ENCODE assay signal across 8 cellular contexts in the genomic region with DNA sequence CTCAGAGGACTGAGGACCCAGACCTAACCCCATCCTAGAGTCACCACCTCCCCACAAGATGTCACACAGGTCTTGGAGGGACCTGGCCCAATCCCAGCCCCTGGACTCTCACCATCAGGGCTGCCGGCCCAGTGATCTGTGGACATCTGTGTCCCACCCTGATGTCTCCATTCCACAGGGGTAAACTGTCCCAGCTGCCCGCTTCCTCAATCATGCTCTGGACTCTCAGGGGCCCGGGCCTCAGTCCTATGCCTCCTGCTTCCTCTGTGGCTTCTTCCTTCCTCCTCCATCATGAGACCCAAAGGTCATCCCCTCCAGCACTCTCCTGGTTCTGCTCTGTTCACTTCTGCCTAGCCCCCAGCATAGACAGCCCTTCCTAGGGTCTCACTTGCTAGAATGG. TPM values are rescaled to one million over a fixed set of nuclear protein-coding genes. Genes with fewer than 3 reads are reported as not detected.
DNase-seq lines count a peak whose midpoint lies in the region; ATAC-seq lines count a peak whose summit lies in the region.

No MANE protein-coding gene starts in this region.

- no peaks in the 10 kb centered on the region for H3K9me3 Mint-ChIP-seq in T-helper 1 cell treated with Interleukin-12 subunit alpha and Interleukin-12 subunit beta and Interleukin-4 antibody, amounts not matched to agents 30 μg/mL and 1 μg/mL, for 36 hours
- no peaks in the 10 kb centered on the region for H3K9me3 Mint-ChIP-seq in activated naive CD8-positive, alpha-beta T cell (ENCODE audit: low read depth)
- peaks cover 0 to under 1% (median 0%) of the 10 kb centered on the region in 6 donors for H3K9me3 Mint-ChIP-seq in immature natural killer cell

- no peaks in the 10 kb centered on the region for H3K27me3 Mint-ChIP-seq in T-helper 1 cell treated with Interleukin-12 subunit alpha and Interleukin-12 subunit beta and Interleukin-4 antibody, amounts not matched to agents 30 μg/mL and 1 μg/mL, for 36 hours (ENCODE audit: low read depth)
- H3K27me3 Mint-ChIP-seq in activated naive CD8-positive, alpha-beta T cell, result no peaks in the 10 kb centered on the region
- peaks cover 18 to 31% (median 27%) of the 10 kb centered on the region in 3 donors for H3K27me3 Mint-ChIP-seq in immature natural killer cell (ENCODE audit: low read depth in 3 of 3)

- DNase-seq in T-helper 1 cell (no peak), immature natural killer cell (no peak), activated gamma-delta T cell treated with Interleukin-2 at 50 U/mL for 16 hours (no peak), NCI-H1048 (lab: John Stamatoyannopoulos, UW) (no peak)

- peaks cover 40% of the 10 kb centered on the region for H3K4me1 Mint-ChIP-seq in T-helper 1 cell treated with Interleukin-12 subunit alpha and Interleukin-12 subunit beta and Interleukin-4 antibody, amounts not matched to agents 30 μg/mL and 1 μg/mL, for 36 hours (ENCODE audit: low read depth)
- peaks cover 54% of the 10 kb centered on the region for H3K4me1 Mint-ChIP-seq in activated naive CD8-positive, alpha-beta T cell (ENCODE audit: low read depth)
- peaks cover 87 to 89% of the 10 kb centered on the region in 2 donors for H3K4me1 Mint-ChIP-seq in immature natural killer cell

- peaks cover 0 to 32% (median 14%) of the 10 kb centered on the region in 5 donors for H3K36me3 ChIP-seq in subcutaneous abdominal adipose tissue (ENCODE audit: control insufficient read depth in 5 of 5, insufficient read depth in 5 of 5, low read length in 5 of 5)

- no peak for ATAC-seq in GM18868 (IDR thresholded peaks at IDR 0.05; ENCODE audit: unreplicated experiment)

- H3K9ac ChIP-seq in subcutaneous abdominal adipose tissue (ENCODE audit: low read length in 5 of 5), result peak overlapping the region in 4 of 5 donors; percentile 7 to 94 (median 88)

- H3K4me1 ChIP-seq in subcutaneous abdominal adipose tissue (ENCODE audit: control insufficient read depth in 5 of 5, insufficient read depth in 5 of 5, low read length in 5 of 5), result peaks cover 21 to 82% (median 62%) of the 10 kb centered on the region in 5 donors

- H3K27ac ChIP-seq in subcutaneous abdominal adipose tissue (ENCODE audit: low read depth, low read length), result peak overlapping the region; percentile 98

- H3K4me3 Mint-ChIP-seq in T-helper 1 cell treated with Interleukin-12 subunit alpha and Interleukin-12 subunit beta and Interleukin-4 antibody, amounts not matched to agents 30 μg/mL and 1 μg/mL, for 36 hours, result peak overlapping the region; percentile 98
- H3K4me3 Mint-ChIP-seq in activated naive CD8-positive, alpha-beta T cell, result peak overlapping the region; percentile 99
- peak overlapping the region; percentile 86 to 96 (median 89) for H3K4me3 Mint-ChIP-seq in immature natural killer cell

- peak overlapping the region; percentile 42 for H3K27ac Mint-ChIP-seq in T-helper 1 cell treated with Interleukin-12 subunit alpha and Interleukin-12 subunit beta and Interleukin-4 antibody, amounts not matched to agents 30 μg/mL and 1 μg/mL, for 36 hours
- H3K27ac Mint-ChIP-seq in activated naive CD8-positive, alpha-beta T cell, result peak overlapping the region; percentile 98
- H3K27ac Mint-ChIP-seq in immature natural killer cell, result peak overlapping the region; percentile 98 to 100 (median 99)

- no peaks in the 10 kb centered on the region for H3K9me3 ChIP-seq in subcutaneous abdominal adipose tissue (ENCODE audit: control insufficient read depth in 5 of 5, low read length in 5 of 5)

- no peaks in the 10 kb centered on the region for H3K27me3 ChIP-seq in subcutaneous abdominal adipose tissue (ENCODE audit: control insufficient read depth in 5 of 5, insufficient read depth in 4 of 5, low read length in 5 of 5)

- peaks cover 8% of the 10 kb centered on the region for H3K36me3 Mint-ChIP-seq in T-helper 1 cell treated with Interleukin-12 subunit alpha and Interleukin-12 subunit beta and Interleukin-4 antibody, amounts not matched to agents 30 μg/mL and 1 μg/mL, for 36 hours (ENCODE audit: low read depth)
- peaks cover under 1% of the 10 kb centered on the region for H3K36me3 Mint-ChIP-seq in activated naive CD8-positive, alpha-beta T cell
- peaks cover under 1 to 1% (median under 1%) of the 10 kb centered on the region in 3 donors for H3K36me3 Mint-ChIP-seq in immature natural killer cell

- peak overlapping the region; percentile 74 to 96 (median 81) for H3K4me3 ChIP-seq in subcutaneous abdominal adipose tissue (ENCODE audit: low read depth in 1 of 5, low read length in 5 of 5)

RNA-seq across cellular contexts. Expression of a gene that starts 32.2 kb away (rescaled TPM):
- 10 to 100 TPM in 2 of 3 donors, 1 to 10 TPM in 1; 4.7 to 34.6 (median 16.4) TPM for polyA plus RNA-seq in immature natural killer cell

RNA-seq across cellular contexts. Expression of a gene that starts 45.8 kb away (rescaled TPM):
- not detected for polyA plus RNA-seq in immature natural killer cell

Comparison
In these comparisons a context has a peak if more than half of its experiments do, and no peak if none do; other contexts are left out.
1. H3K27ac Mint-ChIP-seq: peak in every context shown above with its lines; median percentile 99 in immature natural killer cell; 98 in activated naive CD8-positive, alpha-beta T cell; 42 in T-helper 1 cell treated with Interleukin-12 subunit alpha and Interleukin-12 subunit beta and Interleukin-4 antibody, amounts not matched to agents 30 μg/mL and 1 μg/mL, for 36 hours.